23 cellular contexts compared by ENCODE assay signal in genomic region chr14:104297721-104298401, GRCh38.
"Had no signal": no experiment of that assay in that cellular context is flagged by ENCODE, and none has a peak within 500 bp of the region (broad histone marks: within the 10 kb centered on the region; RNA-seq: fewer than 3 reads in every experiment).

No MANE protein-coding gene starts in this region.

- H3K4me3 Mint-ChIP-seq: activated CD4-positive, alpha-beta T cell treated with anti-CD3 and anti-CD28 coated beads for 36 hours; activated naive CD8-positive, alpha-beta T cell treated with anti-CD3 and anti-CD28 coated beads, Interleukin-2, amount 10 ng/mL, durations not matched to agents 7 days and 5 days; activated T-helper 17 cell treated with anti-CD3 and anti-CD28 coated beads, Interleukin-2, amount 50 U/mL, for 72 hours; immature natural killer cell; mesothelial cell of epicardium; stimulated activated memory B cell treated with anti-CD40 and anti-IgM and Interleukin-4, amounts not matched to agents 10 μg/mL and 1 μg/mL and 100 μg/mL, for 72 hours; T-helper 2 cell treated with Interferon-gamma antibody and Interleukin-4, amounts not matched to agents 5 μg/mL and 100 μg/mL, for 36 hours; WTC11 had no signal

- H3K4me3 ChIP-seq: body of pancreas, colonic mucosa, gastroesophageal sphincter, psoas muscle, thoracic aorta, upper lobe of left lung had no signal

- H3K27ac ChIP-seq: body of pancreas, colonic mucosa, gastroesophageal sphincter, psoas muscle, thoracic aorta, upper lobe of left lung had no signal

- H3K4me1 ChIP-seq: gastroesophageal sphincter, psoas muscle had no signal

- H3K9me3 ChIP-seq: body of pancreas, colonic mucosa, gastroesophageal sphincter, psoas muscle, SK-N-SH, thoracic aorta, upper lobe of left lung had no signal

- H3K4me1 Mint-ChIP-seq: activated CD4-positive, alpha-beta T cell treated with anti-CD3 and anti-CD28 coated beads for 36 hours; activated naive CD8-positive, alpha-beta T cell treated with anti-CD3 and anti-CD28 coated beads, Interleukin-2, amount 10 ng/mL, durations not matched to agents 7 days and 5 days; activated T-helper 17 cell treated with anti-CD3 and anti-CD28 coated beads, Interleukin-2, amount 50 U/mL, for 72 hours; stimulated activated memory B cell treated with anti-CD40 and anti-IgM and Interleukin-4, amounts not matched to agents 10 μg/mL and 1 μg/mL and 100 μg/mL, for 72 hours had no signal

- H3K27me3 Mint-ChIP-seq: activated CD4-positive, alpha-beta T cell treated with anti-CD3 and anti-CD28 coated beads for 36 hours; activated naive CD8-positive, alpha-beta T cell treated with anti-CD3 and anti-CD28 coated beads, Interleukin-2, amount 10 ng/mL, durations not matched to agents 7 days and 5 days; activated T-helper 17 cell treated with anti-CD3 and anti-CD28 coated beads, Interleukin-2, amount 50 U/mL, for 72 hours had no signal

- ATAC-seq: activated CD4-positive, alpha-beta T cell treated with anti-CD3 and anti-CD28 coated beads for 36 hours; activated T-helper 17 cell treated with anti-CD3 and anti-CD28 coated beads, Interleukin-2, amount 50 U/mL, for 72 hours; body of pancreas; esophagus mucosa; gastroesophageal sphincter; left colon; psoas muscle; sciatic nerve; stimulated activated memory B cell treated with anti-CD40 and anti-IgM and Interleukin-4, amounts not matched to agents 10 μg/mL and 1 μg/mL and 100 μg/mL, for 72 hours; WTC11 had no signal

- H3K27ac Mint-ChIP-seq: activated CD4-positive, alpha-beta T cell treated with anti-CD3 and anti-CD28 coated beads for 36 hours; activated naive CD8-positive, alpha-beta T cell treated with anti-CD3 and anti-CD28 coated beads, Interleukin-2, amount 10 ng/mL, durations not matched to agents 7 days and 5 days; activated T-helper 17 cell treated with anti-CD3 and anti-CD28 coated beads, Interleukin-2, amount 50 U/mL, for 72 hours; immature natural killer cell; mesothelial cell of epicardium; stimulated activated memory B cell treated with anti-CD40 and anti-IgM and Interleukin-4, amounts not matched to agents 10 μg/mL and 1 μg/mL and 100 μg/mL, for 72 hours; T-helper 2 cell treated with Interferon-gamma antibody and Interleukin-4, amounts not matched to agents 5 μg/mL and 100 μg/mL, for 36 hours; WTC11 had no signal

- H3K36me3 Mint-ChIP-seq: immature natural killer cell; mesothelial cell of epicardium; stimulated activated memory B cell treated with anti-CD40 and anti-IgM and Interleukin-4, amounts not matched to agents 10 μg/mL and 1 μg/mL and 100 μg/mL, for 72 hours had no signal

- H3K27me3 ChIP-seq: body of pancreas, colonic mucosa, upper lobe of left lung had no signal

- DNase-seq: activated CD4-positive, alpha-beta T cell treated with anti-CD3 and anti-CD28 coated beads for 36 hours; activated CD4-positive, alpha-beta T cell treated with anti-CD3 and anti-CD28 coated beads, Interleukin-2, amount 50 U/mL, for 48 hours; activated naive CD4-positive, alpha-beta T cell; activated naive CD8-positive, alpha-beta T cell treated with anti-CD3 and anti-CD28 coated beads, Interleukin-2, amount 10 ng/mL, durations not matched to agents 7 days and 5 days; amygdala; body of pancreas; central memory CD4-positive, alpha-beta T cell; colonic mucosa; immature natural killer cell; SK-N-SH; stimulated activated CD4-positive, alpha-beta T cell treated with anti-CD3 and anti-CD28 coated beads, Interleukin-4, amount 100 ng/mL, for 4 hours had no signal

- H3K9me3 Mint-ChIP-seq: activated T-helper 17 cell treated with anti-CD3 and anti-CD28 coated beads, Interleukin-2, amount 50 U/mL, for 72 hours; T-helper 2 cell treated with Interferon-gamma antibody and Interleukin-4, amounts not matched to agents 5 μg/mL and 100 μg/mL, for 36 hours had no signal

- H3K36me3 ChIP-seq: colonic mucosa, gastroesophageal sphincter, thoracic aorta, upper lobe of left lung had no signal
